Comparison of ENCODE assay signal across 29 cellular contexts in the genomic region with DNA sequence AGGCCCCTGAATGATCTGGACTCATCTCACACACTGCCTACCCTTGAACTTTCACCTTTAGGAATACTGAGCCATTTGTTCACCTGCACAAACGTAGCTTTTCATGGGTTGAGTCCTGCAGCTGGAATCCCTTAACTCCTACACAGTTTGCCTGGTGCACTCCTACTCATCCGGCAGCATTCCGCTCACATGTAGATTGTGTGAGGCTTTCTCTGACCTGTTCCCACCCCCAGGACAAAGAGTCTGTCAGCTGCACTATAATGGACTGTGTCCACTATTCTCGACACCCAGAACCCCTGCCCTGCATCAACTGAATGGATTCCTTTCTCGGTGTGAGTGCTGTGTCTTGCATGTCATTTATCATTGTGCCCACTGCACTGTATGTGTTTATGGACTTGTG. TPM values are rescaled to one million over a fixed set of nuclear protein-coding genes. Genes with fewer than 3 reads are reported as not detected.
A peak's percentile ranks its signal among the peaks of the same experiment; 100 is the strongest.
DNase-seq lines count a peak whose midpoint lies in the region; ATAC-seq and TF ChIP-seq lines count a peak whose summit lies in the region.
"Had no signal": no experiment of that assay in that cellular context is flagged by ENCODE, and none has a peak within 500 bp of the region (broad histone marks: within the 10 kb centered on the region; RNA-seq: fewer than 3 reads in every experiment).

No MANE protein-coding gene starts in this region.

- H3K36me3 ChIP-seq in cardiac muscle cell: no peaks in the 10 kb centered on the region
- no peaks in the 10 kb centered on the region for H3K36me3 ChIP-seq in neural progenitor cell
- H3K36me3 ChIP-seq in HAP-1 (replicated peaks): no peaks in the 10 kb centered on the region

- ATAC-seq in Right ventricle myocardium inferior: no peak
- ATAC-seq in HG02571 (IDR thresholded peaks at IDR 0.05; ENCODE audit: unreplicated experiment): no peak
- ATAC-seq in GM21717 (IDR thresholded peaks at IDR 0.05; ENCODE audit: unreplicated experiment): no peak
- ATAC-seq: CD8-positive, alpha-beta T cell; GM12878 had no signal

- H4K20me1 ChIP-seq in neural progenitor cell (ENCODE audit: low read depth): no peaks in the 10 kb centered on the region

- peaks cover 52% of the 10 kb centered on the region for H3K4me1 Mint-ChIP-seq in neural progenitor cell

- H3K27ac ChIP-seq in cardiac muscle cell (peak overlapping the region; percentile 49), neural progenitor cell (no peak overlapping the region)
- H3K27ac ChIP-seq: 22Rv1, C4-2B, HL-60 had no signal

- no peaks in the 10 kb centered on the region for H3K36me3 Mint-ChIP-seq in neural progenitor cell
- H3K36me3 Mint-ChIP-seq: CD8-positive, alpha-beta T cell had no signal

- in situ Hi-C loops in HAP-1 (cut with MboI; ENCODE audit: low sequenced_read_pairs): no loop called here

- no peak for DNase-seq in cardiac muscle cell (ENCODE audit: low read depth in 1 of 2, low spot score in 1 of 2)
- no peak for DNase-seq in Right ventricle myocardium inferior (ENCODE audit: missing footprints)
- DNase-seq in islet precursor cell: peak; percentile 78
- no peak for DNase-seq in neural progenitor cell (ENCODE audit: low spot score)
- DNase-seq in HAP-1 (ENCODE audit: low spot score in 2 of 2): no peak
- no peak for DNase-seq in activated gamma-delta T cell (lab: John Stamatoyannopoulos, UW)
- DNase-seq: CD8-positive, alpha-beta T cell; DMS 273 treated with DMSO at 0.1 percent for 48 hours; DMS79; EL; GDM1; GOT3; HCEC 1CT; NCI-H1048; NCI-H1417; NCI-H1694 treated with DMSO at 0.1 percent for 48 hours; NCI-H2081; NCI-H2227 treated with DMSO at 0.1 percent for 48 hours; NCI-H526 treated with DMSO at 0.1 percent for 48 hours; RPMI8226; SHP77 had no signal

- intact Hi-C loops in Right ventricle myocardium inferior (cut with DNase I): no loop called here

- H3K79me2 ChIP-seq in neural progenitor cell (ENCODE audit: low read depth): no peaks in the 10 kb centered on the region

- no peaks in the 10 kb centered on the region for H3K9me3 Mint-ChIP-seq in neural progenitor cell
- H3K9me3 Mint-ChIP-seq: CD8-positive, alpha-beta T cell had no signal

- H3K4me3 ChIP-seq in cardiac muscle cell (no peak overlapping the region), neural progenitor cell (no peak overlapping the region), HAP-1 (no peak overlapping the region)
- H3K4me3 ChIP-seq: GM12878 had no signal

- H3K27me3 ChIP-seq in cardiac muscle cell (no peaks in the 10 kb centered on the region), neural progenitor cell (peaks cover 9% of the 10 kb centered on the region), HAP-1 (ENCODE audit: low read depth) (peaks cover 2% of the 10 kb centered on the region; the same call in 1 of the 2 replicates)

- no peak overlapping the region for H3K4me3 Mint-ChIP-seq in neural progenitor cell
- H3K4me3 Mint-ChIP-seq: B cell; CD8-positive, alpha-beta T cell had no signal

- H3K4me1 ChIP-seq in cardiac muscle cell (ENCODE audit: low read depth): peaks cover 34% of the 10 kb centered on the region
- H3K4me1 ChIP-seq in neural progenitor cell: peaks cover 4% of the 10 kb centered on the region
- H3K4me1 ChIP-seq in HAP-1: peaks cover 5% of the 10 kb centered on the region

- H3F3A ChIP-seq in neural progenitor cell (ENCODE audit: low read depth): no peaks in the 10 kb centered on the region

- H3K9me3 ChIP-seq in cardiac muscle cell (ENCODE audit: low read depth) (no peaks in the 10 kb centered on the region), neural progenitor cell (ENCODE audit: low read depth) (no peaks in the 10 kb centered on the region), HAP-1 (no peaks in the 10 kb centered on the region)

- H2AFZ ChIP-seq in neural progenitor cell (replicated peaks): no peak overlapping the region

- H3K4me2 ChIP-seq in neural progenitor cell: no peak overlapping the region

- H3K9ac ChIP-seq in neural progenitor cell: no peak overlapping the region

- peaks cover 12% of the 10 kb centered on the region for H3K27me3 Mint-ChIP-seq in neural progenitor cell (ENCODE audit: insufficient read depth, low read depth)

- H3K27ac Mint-ChIP-seq in neural progenitor cell: peak overlapping the region; percentile 47
- H3K27ac Mint-ChIP-seq: B cell; CD8-positive, alpha-beta T cell had no signal

- TF ChIP-seq CTCF in cardiac muscle cell (IDR thresholded peaks at IDR 0.05; ENCODE audit: low read depth, low read length) (no peak), neural progenitor cell (IDR thresholded peaks at IDR 0.05) (no peak)

RNA-seq across cellular contexts. Expression of a gene that starts 54.8 kb away (rescaled TPM):
- total RNA-seq in cardiac muscle cell: 132 and 170 TPM in 2 replicates
- polyA plus RNA-seq in cardiac muscle cell: 142 and 206 TPM in 2 replicates
- total RNA-seq in Right ventricle myocardium inferior: 1.6 TPM
- total RNA-seq in neural progenitor cell (ENCODE audit: low replicate concordance): 2.3 and 3.6 TPM in 2 replicates
- total RNA-seq: CD8-positive, alpha-beta T cell; GM12878; NCI-H460 had no signal

Comparison
In these comparisons a context has a peak if more than half of its experiments do, and no peak if none do; other contexts are left out.
1. RNA of a gene that starts 54.8 kb away (total RNA-seq): 132 to 170 TPM in cardiac muscle cell; 2.3 to 3.6 TPM in neural progenitor cell and 1.6 TPM in Right ventricle myocardium inferior (single experiment); every median in the first group is over 10 times any median in the second.